ENCODE assay signal across 8 cellular contexts in the genomic region with DNA sequence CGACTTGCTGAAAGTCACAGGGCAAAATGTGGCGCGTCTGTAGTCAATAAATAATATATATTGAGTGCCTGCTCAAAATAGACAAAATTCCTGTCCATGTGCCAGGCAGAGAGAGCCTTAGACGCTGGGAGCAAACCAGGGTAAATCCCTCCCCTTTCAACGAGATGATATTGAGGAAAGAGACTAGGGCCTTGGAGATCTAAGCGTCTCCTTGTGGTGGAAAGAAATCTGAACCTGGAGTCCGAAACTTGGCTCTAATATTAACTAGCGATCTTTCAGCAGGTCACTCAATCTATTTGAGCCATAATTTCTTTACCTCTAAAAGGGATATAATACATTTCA. TPM values are rescaled to one million over a fixed set of nuclear protein-coding genes. Genes with fewer than 3 reads are reported as not detected.
A peak's percentile ranks its signal among the peaks of the same experiment; 100 is the strongest.
DNase-seq lines count a peak whose midpoint lies in the region; ATAC-seq and TF ChIP-seq lines count a peak whose summit lies in the region.

No MANE protein-coding gene starts in this region.

- CTCF ChIA-PET in CD4-positive, alpha-beta memory T cell (lab: Charles Lee; ENCODE audit: partially characterized antibody), result interaction anchor here (0.7 kb wide), 1 partner anchor 14 kb away, joined by 3 read pairs; no protein-coding TSS in a partner anchor
- CTCF ChIA-PET in MCF 10A (lab: Yijun Ruan, JAX), result interaction anchor here (0.7 to 0.9 kb wide), 3 partner anchors 13 to 436 kb away, joined by 3 read pairs; no protein-coding TSS in a partner anchor

- no peaks in the 10 kb centered on the region for H3K9me3 Mint-ChIP-seq in CD4-positive, alpha-beta memory T cell
- H3K9me3 Mint-ChIP-seq in MCF 10A (ENCODE audit: unreplicated experiment), result no peaks in the 10 kb centered on the region
- no peaks in the 10 kb centered on the region for H3K9me3 Mint-ChIP-seq in natural killer cell treated with Interleukin-12 subunit alpha and Interleukin-12 subunit beta and Interleukin-15 and Interleukin-18, amount 100 ng/mL, for 72 hours

- POLR2A ChIA-PET in CD4-positive, alpha-beta memory T cell (lab: Charles Lee; ENCODE audit: partially characterized antibody), result interaction anchor here (3.2 kb wide), 1 partner anchor 12 kb away, joined by 36 read pairs; a partner anchor contains a TSS
- POLR2A ChIA-PET in MCF 10A (lab: Yijun Ruan, JAX), result no interaction called here

- peak overlapping the region; percentile 74 to 97 (median 97) for H3K27ac Mint-ChIP-seq in CD4-positive, alpha-beta memory T cell
- H3K27ac Mint-ChIP-seq in MCF 10A (ENCODE audit: low read depth, unreplicated experiment), result peak overlapping the region; percentile 95
- H3K27ac Mint-ChIP-seq in natural killer cell treated with Interleukin-12 subunit alpha and Interleukin-12 subunit beta and Interleukin-15 and Interleukin-18, amount 100 ng/mL, for 72 hours, result peak overlapping the region; percentile 93 to 97

- ATAC-seq in natural killer cell treated with Interleukin-12 subunit alpha and Interleukin-12 subunit beta and Interleukin-15 and Interleukin-18, amount 100 ng/mL, for 72 hours, result no peak
- ATAC-seq in HG03571 (IDR thresholded peaks at IDR 0.05; ENCODE audit: unreplicated experiment), result no peak

- BruUV-seq in MCF 10A (replicated peaks; lab: Mats Ljungman, UMichigan), result no TSS peak

- DNase-seq in CD4-positive, alpha-beta memory T cell, result no peak
- DNase-seq in MCF 10A (ENCODE audit: unreplicated experiment) (no peak), 8988T (no peak), NCI-H1105 treated with DMSO at 0.1 percent for 48 hours (lab: John Stamatoyannopoulos, UW) (no peak)
- no peak for DNase-seq in natural killer cell treated with Interleukin-12 subunit alpha and Interleukin-12 subunit beta and Interleukin-15 and Interleukin-18, amount 100 ng/mL, for 72 hours (ENCODE audit: low spot score)
- DNase-seq in NK-92 treated with Interleukin-12 subunit alpha and Interleukin-12 subunit beta, amount 100 ng/mL, for 24 hours (lab: John Stamatoyannopoulos, UW), result no peak

- H3K4me3 Mint-ChIP-seq in CD4-positive, alpha-beta memory T cell, result peak overlapping the region; percentile 85 to 100 (median 95)
- H3K4me3 Mint-ChIP-seq in MCF 10A (ENCODE audit: unreplicated experiment), result peak overlapping the region; percentile 98
- H3K4me3 Mint-ChIP-seq in natural killer cell treated with Interleukin-12 subunit alpha and Interleukin-12 subunit beta and Interleukin-15 and Interleukin-18, amount 100 ng/mL, for 72 hours, result peak overlapping the region; percentile 97

- H3K27me3 ChIP-seq in CD4-positive, alpha-beta memory T cell (ENCODE audit: insufficient read depth, low read length), result no peaks in the 10 kb centered on the region
- no peaks in the 10 kb centered on the region for H3K27me3 ChIP-seq in HUES48 (ENCODE audit: control insufficient read depth, insufficient read depth, low read length)

- peaks cover 0 to 22% of the 10 kb centered on the region in 2 donors for H3K36me3 Mint-ChIP-seq in CD4-positive, alpha-beta memory T cell
- H3K36me3 Mint-ChIP-seq in MCF 10A (ENCODE audit: insufficient read depth, unreplicated experiment), result peaks cover 23% of the 10 kb centered on the region
- H3K36me3 Mint-ChIP-seq in natural killer cell treated with Interleukin-12 subunit alpha and Interleukin-12 subunit beta and Interleukin-15 and Interleukin-18, amount 100 ng/mL, for 72 hours, result peaks cover 9% of the 10 kb centered on the region

- H3K4me3 ChIP-seq in CD4-positive, alpha-beta memory T cell (ENCODE audit: low read length in 2 of 2), result peak overlapping the region; percentile 86 to 96
- peak overlapping the region; percentile 98 for H3K4me3 ChIP-seq in HUES48 (ENCODE audit: low read depth, low read length)

- H3K4me1 ChIP-seq in CD4-positive, alpha-beta memory T cell (ENCODE audit: insufficient read depth, low read length), result peaks cover 46% of the 10 kb centered on the region
- H3K4me1 ChIP-seq in HUES48 (ENCODE audit: control insufficient read depth, insufficient read depth, low read length), result peaks cover 9% of the 10 kb centered on the region; the same call in 1 of the 2 replicates

- peaks cover 4% of the 10 kb centered on the region for H3K36me3 ChIP-seq in CD4-positive, alpha-beta memory T cell (ENCODE audit: insufficient read depth, low read length)
- H3K36me3 ChIP-seq in HUES48 (ENCODE audit: control insufficient read depth, insufficient read depth, low read length), result peaks cover 18% of the 10 kb centered on the region

- peak overlapping the region; percentile 85 for H3K27ac ChIP-seq in CD4-positive, alpha-beta memory T cell (ENCODE audit: low read depth, low read length)
- H3K27ac ChIP-seq in HUES48 (ENCODE audit: low read depth, low read length), result peak overlapping the region; percentile 55

- no peaks in the 10 kb centered on the region for H3K9me3 ChIP-seq in CD4-positive, alpha-beta memory T cell (ENCODE audit: control insufficient read depth in 1 of 2, low read length in 2 of 2)
- no peaks in the 10 kb centered on the region for H3K9me3 ChIP-seq in HUES48 (ENCODE audit: control insufficient read depth, insufficient read depth, low read length)

- no peaks in the 10 kb centered on the region for H3K27me3 Mint-ChIP-seq in CD4-positive, alpha-beta memory T cell
- no peaks in the 10 kb centered on the region for H3K27me3 Mint-ChIP-seq in MCF 10A (ENCODE audit: insufficient read depth, unreplicated experiment)
- H3K27me3 Mint-ChIP-seq in natural killer cell treated with Interleukin-12 subunit alpha and Interleukin-12 subunit beta and Interleukin-15 and Interleukin-18, amount 100 ng/mL, for 72 hours, result no peaks in the 10 kb centered on the region

- H3K9ac ChIP-seq in HUES48 (ENCODE audit: low read depth, low read length), result no peak overlapping the region

- intact Hi-C loops in CD4-positive, alpha-beta memory T cell (cut with micrococcal nuclease), result loop anchor here (1.0 to 2.0 kb wide), 4 partner anchors 12 to 1355 kb away; a partner anchor contains a TSS
- intact Hi-C loops in MCF 10A (cut with micrococcal nuclease), result no loop called here

- H3K4me1 Mint-ChIP-seq in CD4-positive, alpha-beta memory T cell, result peaks cover 22 to 47% (median 34%) of the 10 kb centered on the region in 4 donors
- H3K4me1 Mint-ChIP-seq in MCF 10A (ENCODE audit: insufficient read depth, unreplicated experiment), result peaks cover 14% of the 10 kb centered on the region
- peaks cover 31 to 37% of the 10 kb centered on the region in 2 donors for H3K4me1 Mint-ChIP-seq in natural killer cell treated with Interleukin-12 subunit alpha and Interleukin-12 subunit beta and Interleukin-15 and Interleukin-18, amount 100 ng/mL, for 72 hours (ENCODE audit: low read depth in 2 of 2)

- no peak for TF ChIP-seq CTCF in MCF 10A (IDR thresholded peaks at IDR 0.05; ENCODE audit: unreplicated experiment)

RNA-seq across cellular contexts. Expression of a gene that starts 0.3 kb away (rescaled TPM):
- total RNA-seq in CD4-positive, alpha-beta memory T cell, result 10 to 100 TPM; 54.0 to 58.6 TPM
- polyA plus RNA-seq in CD4-positive, alpha-beta memory T cell, result 10 to 100 TPM; 39.2 to 51.6 TPM
- 24.5 and 27.5 TPM in 2 replicates for total RNA-seq in MCF 10A (2022)
- total RNA-seq in natural killer cell treated with Interleukin-12 subunit alpha and Interleukin-12 subunit beta and Interleukin-15 and Interleukin-18, amount 100 ng/mL, for 72 hours, result 10 to 100 TPM; 46.4 to 48.5 TPM

RNA-seq across cellular contexts. Expression of a gene that starts 12.4 kb away (rescaled TPM):
- total RNA-seq in CD4-positive, alpha-beta memory T cell, result 10 to 100 TPM; 23.1 to 23.8 TPM
- 10 to 100 TPM; 35.6 to 35.9 TPM for polyA plus RNA-seq in CD4-positive, alpha-beta memory T cell
- 26.8 and 31.4 TPM in 2 replicates for total RNA-seq in MCF 10A (2022)
- 10 to 100 TPM; 39.3 to 49.6 TPM for total RNA-seq in natural killer cell treated with Interleukin-12 subunit alpha and Interleukin-12 subunit beta and Interleukin-15 and Interleukin-18, amount 100 ng/mL, for 72 hours
